8 cellular contexts compared by ENCODE assay signal in the genomic region with DNA sequence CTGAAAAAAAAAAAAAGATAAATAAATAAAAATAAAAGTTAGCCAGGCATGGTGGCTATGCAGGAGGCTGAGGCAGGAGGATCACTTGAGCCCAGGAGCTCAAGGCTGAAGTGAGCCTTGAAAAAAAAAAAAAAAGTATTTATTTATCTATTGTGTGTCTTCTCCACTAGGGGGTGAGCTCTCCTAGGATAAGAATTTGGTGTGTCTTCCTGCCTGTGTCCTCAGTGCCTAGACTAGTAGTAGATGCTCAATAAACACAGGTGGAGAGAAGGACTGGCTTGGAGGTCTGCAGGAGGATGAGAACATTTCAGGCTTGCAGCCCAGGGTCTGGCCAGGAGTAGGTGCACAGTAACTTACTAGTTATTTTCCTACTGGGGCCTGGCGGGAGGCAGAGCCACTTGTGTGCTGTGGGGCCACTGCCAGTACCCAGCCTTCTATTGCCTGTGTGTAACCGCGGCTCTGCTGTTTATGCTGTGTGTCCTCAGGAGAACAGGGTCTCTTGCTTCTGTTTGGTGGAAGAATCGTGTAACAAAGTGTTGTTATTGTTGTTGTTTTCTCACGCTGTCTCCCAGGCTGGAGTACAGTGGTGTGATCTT. TPM values are rescaled to one million over a fixed set of nuclear protein-coding genes. Genes with fewer than 3 reads are reported as not detected.
DNase-seq lines count a peak whose midpoint lies in the region; ATAC-seq and TF ChIP-seq lines count a peak whose summit lies in the region.

No MANE protein-coding gene starts in this region.

- no peak overlapping the region for H3K9ac ChIP-seq in colonic mucosa (ENCODE audit: low read depth in 2 of 2, low read length in 2 of 2)

- peak; percentile 49 for TF ChIP-seq CTCF in GM12864 (IDR thresholded peaks at IDR 0.05; ENCODE audit: low read depth, low read length, missing control alignments)
- TF ChIP-seq CTCF in colonic mucosa (IDR thresholded peaks at IDR 0.05), result peak; percentile 32
- TF ChIP-seq CTCF in progenitor cell of endocrine pancreas (IDR thresholded peaks at IDR 0.05; ENCODE audit: unreplicated experiment), result peak; percentile 47

- peak; percentile 63 for DNase-seq in AG08395 (ENCODE audit: low spot score)
- DNase-seq in GM12864 (ENCODE audit: low read depth), result no peak
- DNase-seq in NCI-H82 treated with DMSO at 0.1 percent for 48 hours (lab: John Stamatoyannopoulos, UW; ENCODE audit: unreplicated experiment), result peak; percentile 24
- DNase-seq in colonic mucosa, result no peak
- DNase-seq in progenitor cell of endocrine pancreas (ENCODE audit: low spot score, unreplicated experiment), result no peak
- no peak for DNase-seq in activated T-helper 2 cell treated with anti-CD3 and anti-CD28 coated beads, Interferon-gamma antibody, Interleukin-2, Interleukin-4, amounts not matched to agents 10 μg/mL and 5 μg/mL and 100 μg/mL, durations not matched to agents 14 hours and 24 hours and 36 hours (ENCODE audit: low spot score)
- DNase-seq in Ammon's horn (ENCODE audit: low spot score), result no peak

- no peak for ATAC-seq in GM21576 (IDR thresholded peaks at IDR 0.05; ENCODE audit: unreplicated experiment)

- no peaks in the 10 kb centered on the region for H3K36me3 ChIP-seq in colonic mucosa

- H3K4me3 Mint-ChIP-seq in progenitor cell of endocrine pancreas (ENCODE audit: low read depth), result no peak overlapping the region
- H3K4me3 Mint-ChIP-seq in activated T-helper 2 cell treated with anti-CD3 and anti-CD28 coated beads, Interferon-gamma antibody, Interleukin-2, Interleukin-4, amounts not matched to agents 10 μg/mL and 5 μg/mL and 100 μg/mL, durations not matched to agents 14 hours and 24 hours and 36 hours (ENCODE audit: low read depth), result no peak overlapping the region

- no peaks in the 10 kb centered on the region for H3K4me1 ChIP-seq in colonic mucosa

- no peak overlapping the region for H3K27ac ChIP-seq in colonic mucosa

- H3K9me3 Mint-ChIP-seq in progenitor cell of endocrine pancreas (ENCODE audit: low read depth), result no peaks in the 10 kb centered on the region
- no peaks in the 10 kb centered on the region for H3K9me3 Mint-ChIP-seq in activated T-helper 2 cell treated with anti-CD3 and anti-CD28 coated beads, Interferon-gamma antibody, Interleukin-2, Interleukin-4, amounts not matched to agents 10 μg/mL and 5 μg/mL and 100 μg/mL, durations not matched to agents 14 hours and 24 hours and 36 hours

- no peak overlapping the region for H3K4me3 ChIP-seq in GM12864 (ENCODE audit: low read depth, low read length)
- H3K4me3 ChIP-seq in colonic mucosa, result no peak overlapping the region

- intact Hi-C loops in colonic mucosa (cut with DNase I), result loop anchor here (2.0 kb wide), 1 partner anchor 79 kb away; no protein-coding TSS in a partner anchor
- intact Hi-C loops in activated T-helper 2 cell treated with anti-CD3 and anti-CD28 coated beads, Interferon-gamma antibody, Interleukin-2, Interleukin-4, amounts not matched to agents 10 μg/mL and 5 μg/mL and 100 μg/mL, durations not matched to agents 14 hours and 24 hours and 36 hours (cut with micrococcal nuclease), result loop anchor here (1.0 to 2.0 kb wide), 2 partner anchors 78 to 103 kb away; no protein-coding TSS in a partner anchor

- peaks cover 26% of the 10 kb centered on the region for H3K27me3 Mint-ChIP-seq in progenitor cell of endocrine pancreas
- no peaks in the 10 kb centered on the region for H3K27me3 Mint-ChIP-seq in activated T-helper 2 cell treated with anti-CD3 and anti-CD28 coated beads, Interferon-gamma antibody, Interleukin-2, Interleukin-4, amounts not matched to agents 10 μg/mL and 5 μg/mL and 100 μg/mL, durations not matched to agents 14 hours and 24 hours and 36 hours (ENCODE audit: low read depth)

- H3K4me1 Mint-ChIP-seq in progenitor cell of endocrine pancreas (ENCODE audit: low read depth), result peaks cover 8% of the 10 kb centered on the region
- peaks cover 15% of the 10 kb centered on the region for H3K4me1 Mint-ChIP-seq in activated T-helper 2 cell treated with anti-CD3 and anti-CD28 coated beads, Interferon-gamma antibody, Interleukin-2, Interleukin-4, amounts not matched to agents 10 μg/mL and 5 μg/mL and 100 μg/mL, durations not matched to agents 14 hours and 24 hours and 36 hours (ENCODE audit: low read depth)

- H3K36me3 Mint-ChIP-seq in progenitor cell of endocrine pancreas (ENCODE audit: insufficient read depth), result no peaks in the 10 kb centered on the region
- H3K36me3 Mint-ChIP-seq in activated T-helper 2 cell treated with anti-CD3 and anti-CD28 coated beads, Interferon-gamma antibody, Interleukin-2, Interleukin-4, amounts not matched to agents 10 μg/mL and 5 μg/mL and 100 μg/mL, durations not matched to agents 14 hours and 24 hours and 36 hours (ENCODE audit: low read depth), result no peaks in the 10 kb centered on the region

- H3K9me3 ChIP-seq in colonic mucosa, result no peaks in the 10 kb centered on the region

- H3K27me3 ChIP-seq in colonic mucosa, result peaks cover 8% of the 10 kb centered on the region

- no peak overlapping the region for H3K27ac Mint-ChIP-seq in progenitor cell of endocrine pancreas
- no peak overlapping the region for H3K27ac Mint-ChIP-seq in activated T-helper 2 cell treated with anti-CD3 and anti-CD28 coated beads, Interferon-gamma antibody, Interleukin-2, Interleukin-4, amounts not matched to agents 10 μg/mL and 5 μg/mL and 100 μg/mL, durations not matched to agents 14 hours and 24 hours and 36 hours

RNA-seq across cellular contexts. Expression of a gene that starts 5.4 kb away (rescaled TPM):
- total RNA-seq in colonic mucosa (1 to 10 TPM; 1.7 to 3.1 TPM), progenitor cell of endocrine pancreas (11.4 and 12.7 TPM in 2 replicates)
- total RNA-seq in activated T-helper 2 cell treated with anti-CD3 and anti-CD28 coated beads, Interferon-gamma antibody, Interleukin-2, Interleukin-4, amounts not matched to agents 10 μg/mL and 5 μg/mL and 100 μg/mL, durations not matched to agents 14 hours and 24 hours and 36 hours, result 3.1 and 5.1 TPM in 2 replicates

RNA-seq across cellular contexts. Expression of a gene that starts 37.1 kb away (rescaled TPM):
- total RNA-seq in colonic mucosa (10 to 100 TPM; 55.4 to 70.2 TPM), progenitor cell of endocrine pancreas (248 TPM in 2 replicates)
- 37.7 and 38.6 TPM in 2 replicates for total RNA-seq in activated T-helper 2 cell treated with anti-CD3 and anti-CD28 coated beads, Interferon-gamma antibody, Interleukin-2, Interleukin-4, amounts not matched to agents 10 μg/mL and 5 μg/mL and 100 μg/mL, durations not matched to agents 14 hours and 24 hours and 36 hours

RNA-seq across cellular contexts. Expression of a gene that starts 45.7 kb away (rescaled TPM):
- total RNA-seq in colonic mucosa (1 to 10 TPM; 1.4 to 7.7 TPM), progenitor cell of endocrine pancreas (not detected in 2 replicates)
- not detected in 2 replicates for total RNA-seq in activated T-helper 2 cell treated with anti-CD3 and anti-CD28 coated beads, Interferon-gamma antibody, Interleukin-2, Interleukin-4, amounts not matched to agents 10 μg/mL and 5 μg/mL and 100 μg/mL, durations not matched to agents 14 hours and 24 hours and 36 hours

RNA-seq across cellular contexts. Expression of a gene that starts 50.9 kb away (rescaled TPM):
- under 1 TPM; 0.35 to 0.99 TPM for total RNA-seq in colonic mucosa
- 2.0 TPM in 2 replicates for total RNA-seq in progenitor cell of endocrine pancreas
- 2.0 and 2.1 TPM in 2 replicates for total RNA-seq in activated T-helper 2 cell treated with anti-CD3 and anti-CD28 coated beads, Interferon-gamma antibody, Interleukin-2, Interleukin-4, amounts not matched to agents 10 μg/mL and 5 μg/mL and 100 μg/mL, durations not matched to agents 14 hours and 24 hours and 36 hours

Comparison
In these comparisons a context has a peak if more than half of its experiments do, and no peak if none do; other contexts are left out.
1. DNase-seq: peak in AG08395 (single experiment) and NCI-H82 treated with DMSO at 0.1 percent for 48 hours (single experiment); none in GM12864 (single experiment), colonic mucosa (single experiment), progenitor cell of endocrine pancreas (single experiment), activated T-helper 2 cell treated with anti-CD3 and anti-CD28 coated beads, Interferon-gamma antibody, Interleukin-2, Interleukin-4, amounts not matched to agents 10 μg/mL and 5 μg/mL and 100 μg/mL, durations not matched to agents 14 hours and 24 hours and 36 hours (single experiment) and Ammon's horn (single experiment).
2. Peak in every context shown above with its lines, with median percentiles within 50 percentile points of each other: CTCF ChIP-seq.